17 cellular contexts compared by ENCODE assay signal in genomic region chr7:74325230-74325565, GRCh38. TPM values are rescaled to one million over a fixed set of nuclear protein-coding genes. Genes with fewer than 3 reads are reported as not detected.
A peak's percentile ranks its signal among the peaks of the same experiment; 100 is the strongest.
DNase-seq lines count a peak whose midpoint lies in the region; ATAC-seq and TF ChIP-seq lines count a peak whose summit lies in the region.
"Had no signal": no experiment of that assay in that cellular context is flagged by ENCODE, and none has a peak within 500 bp of the region (broad histone marks: within the 10 kb centered on the region; RNA-seq: fewer than 3 reads in every experiment).

No MANE protein-coding gene starts in this region.

- TF ChIP-seq CTCF in SK-N-SH (IDR thresholded peaks at IDR 0.05) (no peak), endothelial cell (IDR thresholded peaks at IDR 0.05; ENCODE audit: unreplicated experiment) (no peak), osteoblast (IDR thresholded peaks at IDR 0.05; ENCODE audit: extremely low read depth, low read depth, low read length) (no peak), upper lobe of right lung (IDR thresholded peaks at IDR 0.05) (no peak)

- intact Hi-C loops in upper lobe of right lung (cut with DNase I), result no loop called here

- no peaks in the 10 kb centered on the region for H3K9me2 ChIP-seq in SK-N-SH

- H3K4me3 Mint-ChIP-seq in endothelial cell (ENCODE audit: unreplicated experiment), result peak overlapping the region; percentile 51
- H3K4me3 Mint-ChIP-seq: CD14-positive monocyte had no signal

- peak; percentile 19 for DNase-seq in SK-N-SH
- DNase-seq in endothelial cell (ENCODE audit: low spot score), result no peak
- peak; percentile 1 for DNase-seq in osteoblast (ENCODE audit: insufficient read length, low spot score, missing footprints)
- DNase-seq in upper lobe of right lung, result no peak
- DNase-seq in HUDEP-2 (lab: John Stamatoyannopoulos, UW; ENCODE audit: unreplicated experiment in 76 of 76), result no peak
- DNase-seq: COR-L47, GDM1, GM23248, NCI-H1092, NCI-H1694 treated with DMSO at 0.1 percent for 48 hours, NCI-H774, SHP77 had no signal

- no peak for TF ChIP-seq EP300 in SK-N-SH (IDR thresholded peaks at IDR 0.05; ENCODE audit: borderline replicate concordance in 1 of 2, low read depth in 1 of 2, low read length in 1 of 2)

- H3F3A ChIP-seq in SK-N-SH (replicated peaks; ENCODE audit: insufficient read depth), result no peaks in the 10 kb centered on the region

- TF ChIP-seq RAD21 in SK-N-SH (IDR thresholded peaks at IDR 0.05; ENCODE audit: low read length), result no peak

- H3K79me2 ChIP-seq in SK-N-SH (ENCODE audit: insufficient read depth) (peaks cover 41% of the 10 kb centered on the region), osteoblast (ENCODE audit: insufficient read depth, low read length) (peaks cover 43% of the 10 kb centered on the region)

- H3K9me3 ChIP-seq in SK-N-SH, result no peaks in the 10 kb centered on the region
- no peaks in the 10 kb centered on the region for H3K9me3 ChIP-seq in osteoblast (ENCODE audit: low read depth, low read length)
- no peaks in the 10 kb centered on the region for H3K9me3 ChIP-seq in upper lobe of right lung

- H3K36me3 ChIP-seq in SK-N-SH (replicated peaks in 1 of 2; ENCODE audit: control insufficient read depth in 1 of 2, insufficient read depth in 2 of 2, low read length in 1 of 2) (peaks cover 0 to 46% of the 10 kb centered on the region in 2 experiments), osteoblast (ENCODE audit: insufficient read depth, low read length) (peaks cover 22% of the 10 kb centered on the region), upper lobe of right lung (no peaks in the 10 kb centered on the region)

- CTCF ChIA-PET in SK-N-SH (lab: Yijun Ruan, JAX), result interaction anchor here (1.9 kb wide), 1 partner anchor 76 kb away, joined by 4 read pairs; no protein-coding TSS in a partner anchor

- peaks cover 4% of the 10 kb centered on the region for H3K4me1 Mint-ChIP-seq in endothelial cell (ENCODE audit: unreplicated experiment)

- no peak overlapping the region for H2AFZ ChIP-seq in SK-N-SH (ENCODE audit: low read depth)
- no peak overlapping the region for H2AFZ ChIP-seq in osteoblast (ENCODE audit: low read length)
- H2AFZ ChIP-seq: GM23248 had no signal

- H3K4me1 ChIP-seq in SK-N-SH (ENCODE audit: control insufficient read depth in 1 of 2, insufficient read depth in 2 of 2, low read depth in 1 of 2, low read length in 1 of 2) (no peaks in the 10 kb centered on the region), osteoblast (ENCODE audit: insufficient read depth, low read length) (no peaks in the 10 kb centered on the region), upper lobe of right lung (no peaks in the 10 kb centered on the region)

- H3K4me3 ChIP-seq in SK-N-SH (ENCODE audit: low read depth in 2 of 2, low read length in 1 of 2) (no peak overlapping the region), osteoblast (ENCODE audit: insufficient read depth, low read length) (no peak overlapping the region), upper lobe of right lung (no peak overlapping the region)
- H3K4me3 ChIP-seq: GM23248 had no signal

- WGBS in SK-N-SH (ENCODE audit: low lambda C conversion rate), result 91% methylated on average over 9 of the region's 9 CpGs

- H3K27ac ChIP-seq in SK-N-SH (ENCODE audit: low read depth in 2 of 2, low read length in 1 of 2), result no peak overlapping the region
- H3K27ac ChIP-seq in osteoblast (ENCODE audit: low read depth, low read length), result no peak overlapping the region
- no peak overlapping the region for H3K27ac ChIP-seq in upper lobe of right lung
- H3K27ac ChIP-seq: GM23248, KMS-11 had no signal

- peaks cover 21% of the 10 kb centered on the region for H3K36me3 Mint-ChIP-seq in endothelial cell (ENCODE audit: low read depth, unreplicated experiment)

- no peak for ATAC-seq in SK-N-SH treated with all-trans-retinoic acid at 6 μM for 48 hours
- ATAC-seq in upper lobe of right lung, result peak; percentile 22
- ATAC-seq in HG02642 (IDR thresholded peaks at IDR 0.05; ENCODE audit: poor library complexity, unreplicated experiment), result no peak
- ATAC-seq in GM18870 (IDR thresholded peaks at IDR 0.05; ENCODE audit: unreplicated experiment), result no peak

- H3K27me3 Mint-ChIP-seq in endothelial cell (ENCODE audit: unreplicated experiment), result peaks cover 7% of the 10 kb centered on the region

- POLR2A ChIA-PET in SK-N-SH (lab: Yijun Ruan, JAX), result no interaction called here

- H3K27ac Mint-ChIP-seq in endothelial cell (ENCODE audit: unreplicated experiment), result no peak overlapping the region

- H3K4me2 ChIP-seq in SK-N-SH (no peak overlapping the region), osteoblast (ENCODE audit: insufficient read depth, low read length) (no peak overlapping the region)
- H3K4me2 ChIP-seq: KMS-11 had no signal

- H3K9me3 Mint-ChIP-seq in endothelial cell (ENCODE audit: unreplicated experiment), result no peaks in the 10 kb centered on the region

- H3K27me3 ChIP-seq in SK-N-SH (ENCODE audit: insufficient read depth) (no peaks in the 10 kb centered on the region), osteoblast (ENCODE audit: insufficient read depth, low read length) (no peaks in the 10 kb centered on the region), upper lobe of right lung (no peaks in the 10 kb centered on the region)

- H4K20me1 ChIP-seq in SK-N-SH (ENCODE audit: insufficient read depth) (peaks cover 15% of the 10 kb centered on the region), osteoblast (ENCODE audit: insufficient read depth, low read length) (peaks cover 36% of the 10 kb centered on the region)

- H3K9ac ChIP-seq in SK-N-SH, result no peak overlapping the region
- H3K9ac ChIP-seq: GM23248, KMS-11 had no signal

TF ChIP-seq in SK-N-SH, 30 proteins besides CTCF, POLR2A, EP300 and RAD21 (continues in another document):
- TF ChIP-seq ELF1 (IDR thresholded peaks at IDR 0.05) (no peak), USF2 (IDR thresholded peaks at IDR 0.05; ENCODE audit: borderline replicate concordance, low read depth, low read length) (no peak), IRF3 (IDR thresholded peaks at IDR 0.05; ENCODE audit: low read depth, low read length) (no peak), SMC3 (IDR thresholded peaks at IDR 0.05; ENCODE audit: low read depth, low read length) (no peak), MEF2A (IDR thresholded peaks at IDR 0.05; ENCODE audit: borderline replicate concordance, low read depth) (no peak), RXRA (IDR thresholded peaks at IDR 0.05; ENCODE audit: borderline replicate concordance, low read depth) (no peak), POLR2AphosphoS5 (IDR thresholded peaks at IDR 0.05; ENCODE audit: low read depth, low read length) (no peak), FOXM1 (IDR thresholded peaks at IDR 0.05; ENCODE audit: low read depth) (no peak), MXI1 (IDR thresholded peaks at IDR 0.05; ENCODE audit: low read depth, low read length) (no peak)

TF ChIP-seq in SK-N-SH treated with all-trans-retinoic acid at 6 μM for 48 hours, 23 proteins besides CTCF, POLR2A, EP300 and RAD21 (continues in another document):
- TF ChIP-seq ISL1 (CRISPR knock-in tag; IDR thresholded peaks at IDR 0.05), result no peak
- TF ChIP-seq TOX (CRISPR knock-in tag; IDR thresholded peaks at IDR 0.05; ENCODE audit: borderline replicate concordance), result no peak
- TF ChIP-seq ZNF70 (CRISPR knock-in tag; IDR thresholded peaks at IDR 0.05), result no peak
- TF ChIP-seq ESRRG (CRISPR knock-in tag; IDR thresholded peaks at IDR 0.05), result no peak
- TF ChIP-seq POU6F1 (CRISPR knock-in tag; IDR thresholded peaks at IDR 0.05; ENCODE audit: borderline replicate concordance, low read depth), result no peak
- no peak for TF ChIP-seq ZNF565 (CRISPR knock-in tag; conservative IDR thresholded peaks at IDR 0.05; ENCODE audit: low read depth)
- no peak for TF ChIP-seq CREB5 (CRISPR knock-in tag; IDR thresholded peaks at IDR 0.05; ENCODE audit: low read depth)
- no peak for TF ChIP-seq CSRNP3 (CRISPR knock-in tag; IDR thresholded peaks at IDR 0.05)
- no peak for TF ChIP-seq ZFP30 (CRISPR knock-in tag; IDR thresholded peaks at IDR 0.05)

RNA-seq across cellular contexts. Expression of gene CLIP2, which starts 36.0 kb away (rescaled TPM):
- polyA plus RNA-seq in SK-N-SH (2012; rRNA removed), result 9.6 and 14.3 TPM in 2 replicates
- 8.6 and 11.9 TPM in 2 replicates for polyA plus RNA-seq in SK-N-SH (2012; cell fraction: cytosol; rRNA removed)
- polyA plus RNA-seq in SK-N-SH (2012; cell fraction: nucleus; rRNA removed), result 19.0 and 26.1 TPM in 2 replicates
- total RNA-seq in endothelial cell (ENCODE audit: unreplicated experiment) (110 TPM), osteoblast (58.3 and 70.9 TPM in 2 replicates), upper lobe of right lung (24.3 TPM)

Comparison
In these comparisons a context has a peak if more than half of its experiments do, and no peak if none do; other contexts are left out.
1. DNase-seq: peak in SK-N-SH (single experiment) and osteoblast (single experiment); none in endothelial cell (single experiment), upper lobe of right lung (single experiment) and HUDEP-2 (0 of 76).